Comparison of ENCODE assay signal across 8 cellular contexts in genomic region chr17:15651583-15652110, GRCh38. TPM values are rescaled to one million over a fixed set of nuclear protein-coding genes. Genes with fewer than 3 reads are reported as not detected.
DNase-seq lines count a peak whose midpoint lies in the region; ATAC-seq and TF ChIP-seq lines count a peak whose summit lies in the region.

No MANE protein-coding gene starts in this region.

- peak; percentile 33 for DNase-seq in GM06990 (ENCODE audit: extremely low read depth, insufficient read length)
- DNase-seq in NCI-H2227 treated with DMSO at 0.1 percent for 48 hours (lab: John Stamatoyannopoulos, UW) = peak; percentile 89
- peak; percentile 54 for DNase-seq in activated CD4-positive, alpha-beta memory T cell treated with anti-CD3 and anti-CD28 coated beads, Interleukin-2, amount 10 ng/mL, durations not matched to agents 7 days and 5 days
- DNase-seq in fibroblast of the aortic adventitia (ENCODE audit: low read depth) = peak; percentile 97
- peak; percentile 91 for DNase-seq in uterus

- peak; percentile 31 to 50 for TF ChIP-seq POLR2A in uterus (IDR thresholded peaks at IDR 0.05)

- TF ChIP-seq CTCF in 22Rv1 (IDR thresholded peaks at IDR 0.05) (no peak), GM06990 (IDR thresholded peaks at IDR 0.05; ENCODE audit: insufficient read depth, low read length, poor library complexity, severe bottlenecking) (no peak), fibroblast of the aortic adventitia (IDR thresholded peaks at IDR 0.05; ENCODE audit: insufficient read depth, low read length) (no peak), nephron (IDR thresholded peaks at IDR 0.05; ENCODE audit: unreplicated experiment in 3 of 3) (no peak), uterus (IDR thresholded peaks at IDR 0.05) (no peak)

- H3K9me3 Mint-ChIP-seq in activated CD4-positive, alpha-beta memory T cell treated with anti-CD3 and anti-CD28 coated beads, Interleukin-2, amount 10 ng/mL, durations not matched to agents 7 days and 5 days = no peaks in the 10 kb centered on the region
- no peaks in the 10 kb centered on the region for H3K9me3 Mint-ChIP-seq in nephron

- H3K27ac ChIP-seq in 22Rv1 (peak overlapping the region; percentile 56), uterus (peak overlapping the region; percentile 62 to 70)

- H3K4me3 ChIP-seq in GM06990 (replicated peaks; ENCODE audit: low read depth, low read length) (no peak overlapping the region), fibroblast of the aortic adventitia (ENCODE audit: low read depth, low read length) (peak overlapping the region; percentile 97), uterus (peak overlapping the region; percentile 32 to 39)

- H3K4me1 ChIP-seq in uterus = peaks cover 0 to 3% of the 10 kb centered on the region in 2 donors

- peak; percentile 74 for ATAC-seq in HG03097 (IDR thresholded peaks at IDR 0.05; ENCODE audit: low FRiP score, unreplicated experiment)

- POLR2A ChIA-PET in activated CD4-positive, alpha-beta memory T cell treated with anti-CD3 and anti-CD28 coated beads, Interleukin-2, amount 10 ng/mL, durations not matched to agents 7 days and 5 days (lab: Charles Lee) = interaction anchor here (0.9 kb wide), 1 partner anchor 10 kb away, joined by 4 read pairs; no protein-coding TSS in a partner anchor

- peak overlapping the region; percentile 46 for H3K4me3 Mint-ChIP-seq in activated CD4-positive, alpha-beta memory T cell treated with anti-CD3 and anti-CD28 coated beads, Interleukin-2, amount 10 ng/mL, durations not matched to agents 7 days and 5 days
- H3K4me3 Mint-ChIP-seq in nephron = peak overlapping the region; percentile 78 to 89 (median 88)

- H3K4me1 Mint-ChIP-seq in activated CD4-positive, alpha-beta memory T cell treated with anti-CD3 and anti-CD28 coated beads, Interleukin-2, amount 10 ng/mL, durations not matched to agents 7 days and 5 days = peaks cover 21% of the 10 kb centered on the region
- peaks cover 79% of the 10 kb centered on the region for H3K4me1 Mint-ChIP-seq in nephron

- CTCF ChIA-PET in activated CD4-positive, alpha-beta memory T cell treated with anti-CD3 and anti-CD28 coated beads, Interleukin-2, amount 10 ng/mL, durations not matched to agents 7 days and 5 days (lab: Charles Lee) = no interaction called here

- H3K36me3 Mint-ChIP-seq in activated CD4-positive, alpha-beta memory T cell treated with anti-CD3 and anti-CD28 coated beads, Interleukin-2, amount 10 ng/mL, durations not matched to agents 7 days and 5 days (ENCODE audit: low read depth) = peaks cover 4% of the 10 kb centered on the region
- H3K36me3 Mint-ChIP-seq in nephron (ENCODE audit: low read depth) = no peaks in the 10 kb centered on the region

- H3K36me3 ChIP-seq in GM06990 (ENCODE audit: control insufficient read depth, insufficient read depth, low read length) (no peaks in the 10 kb centered on the region), uterus (no peaks in the 10 kb centered on the region)

- H3K27ac Mint-ChIP-seq in activated CD4-positive, alpha-beta memory T cell treated with anti-CD3 and anti-CD28 coated beads, Interleukin-2, amount 10 ng/mL, durations not matched to agents 7 days and 5 days = peak overlapping the region; percentile 48
- peak overlapping the region; percentile 96 to 98 (median 97) for H3K27ac Mint-ChIP-seq in nephron

- H3K27me3 ChIP-seq in GM06990 (replicated peaks; ENCODE audit: control insufficient read depth, insufficient read depth, low read length) (no peaks in the 10 kb centered on the region), uterus (no peaks in the 10 kb centered on the region)

- H3K27me3 Mint-ChIP-seq in activated CD4-positive, alpha-beta memory T cell treated with anti-CD3 and anti-CD28 coated beads, Interleukin-2, amount 10 ng/mL, durations not matched to agents 7 days and 5 days = no peaks in the 10 kb centered on the region
- H3K27me3 Mint-ChIP-seq in nephron (ENCODE audit: low read depth) = no peaks in the 10 kb centered on the region

- no peaks in the 10 kb centered on the region for H3K9me3 ChIP-seq in uterus

- intact Hi-C loops in uterus (cut with DNase I; ENCODE audit: low total_unique reads) = no loop called here

RNA-seq across cellular contexts. Expression of gene FBXW10B, which starts 32.1 kb away (rescaled TPM):
- under 1 TPM; 0.15 to 0.35 TPM for total RNA-seq in activated CD4-positive, alpha-beta memory T cell treated with anti-CD3 and anti-CD28 coated beads, Interleukin-2, amount 10 ng/mL, durations not matched to agents 7 days and 5 days
- 0.27 TPM in 1 of 2 replicates, not detected in the other for total RNA-seq in fibroblast of the aortic adventitia (ENCODE audit: low replicate concordance)
- total RNA-seq in uterus = under 1 TPM in 2 of 4 donors, not detected in 2; 0.41 to 0.64 TPM

RNA-seq across cellular contexts. Expression of gene TRIM16, which starts 32.5 kb away (rescaled TPM):
- total RNA-seq in activated CD4-positive, alpha-beta memory T cell treated with anti-CD3 and anti-CD28 coated beads, Interleukin-2, amount 10 ng/mL, durations not matched to agents 7 days and 5 days = 1 to 10 TPM; 8.7 to 8.9 TPM
- total RNA-seq in fibroblast of the aortic adventitia (ENCODE audit: low replicate concordance) = 36.7 and 60.4 TPM in 2 replicates
- 10 to 100 TPM; 11.0 to 30.8 (median 19.4) TPM for total RNA-seq in uterus

RNA-seq across cellular contexts. Expression of gene ZNF286A, which starts 47.9 kb away (rescaled TPM):
- total RNA-seq in activated CD4-positive, alpha-beta memory T cell treated with anti-CD3 and anti-CD28 coated beads, Interleukin-2, amount 10 ng/mL, durations not matched to agents 7 days and 5 days = 10 to 100 TPM; 18.1 to 20.0 TPM
- total RNA-seq in fibroblast of the aortic adventitia (ENCODE audit: low replicate concordance) (33.7 and 86.2 TPM in 2 replicates), uterus (10 to 100 TPM in 3 of 4 donors, 1 to 10 TPM in 1; 5.6 to 79.0 (median 17.4) TPM)

Comparison
In these comparisons a context has a peak if more than half of its experiments do, and no peak if none do; other contexts are left out.
1. DNase-seq: peak in every context shown above with its lines; median percentile 97 in fibroblast of the aortic adventitia; 91 in uterus; 89 in NCI-H2227 treated with DMSO at 0.1 percent for 48 hours; 54 in activated CD4-positive, alpha-beta memory T cell treated with anti-CD3 and anti-CD28 coated beads, Interleukin-2, amount 10 ng/mL, durations not matched to agents 7 days and 5 days; 33 in GM06990.